ENCODE assay signal across 1 cellular context in the genomic region with DNA sequence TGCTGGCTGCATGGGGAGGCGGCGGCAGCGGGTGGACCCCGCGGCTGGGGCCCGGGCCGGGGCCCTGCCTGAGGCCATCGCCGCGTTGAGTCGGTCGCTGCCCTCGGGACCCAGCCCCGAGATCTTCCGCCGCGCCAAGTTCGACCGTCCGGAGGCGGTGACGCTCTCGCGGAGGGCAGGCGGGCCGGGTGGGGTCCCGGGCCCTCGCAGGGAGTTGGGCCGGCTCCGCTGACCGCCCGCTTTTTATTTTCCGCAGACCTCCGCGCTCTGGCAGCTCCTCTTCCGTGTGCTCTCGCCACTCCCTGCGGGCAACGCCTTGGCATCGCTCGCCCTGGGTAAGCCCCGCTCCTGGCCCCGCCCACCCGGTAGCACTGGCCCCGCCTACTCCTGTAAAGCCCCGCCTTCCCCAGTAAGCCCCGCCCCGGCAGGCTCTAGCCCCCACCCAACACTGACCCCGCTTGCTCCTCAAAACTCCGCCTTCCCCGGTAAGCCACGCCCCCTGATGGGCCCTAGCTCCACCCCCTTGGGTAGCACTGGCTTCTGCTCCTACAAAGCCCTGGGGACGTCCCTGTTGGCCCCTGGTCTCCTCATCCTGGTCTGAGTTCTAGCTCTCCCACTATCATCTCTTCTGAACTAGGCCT.
TF ChIP-seq lines count a peak whose summit lies in the region.

No MANE protein-coding gene starts in this region.

TF ChIP-seq in GM23338, 12 proteins besides CTCF, POLR2A, EP300 and RAD21:
- TF ChIP-seq, protein P1, sequence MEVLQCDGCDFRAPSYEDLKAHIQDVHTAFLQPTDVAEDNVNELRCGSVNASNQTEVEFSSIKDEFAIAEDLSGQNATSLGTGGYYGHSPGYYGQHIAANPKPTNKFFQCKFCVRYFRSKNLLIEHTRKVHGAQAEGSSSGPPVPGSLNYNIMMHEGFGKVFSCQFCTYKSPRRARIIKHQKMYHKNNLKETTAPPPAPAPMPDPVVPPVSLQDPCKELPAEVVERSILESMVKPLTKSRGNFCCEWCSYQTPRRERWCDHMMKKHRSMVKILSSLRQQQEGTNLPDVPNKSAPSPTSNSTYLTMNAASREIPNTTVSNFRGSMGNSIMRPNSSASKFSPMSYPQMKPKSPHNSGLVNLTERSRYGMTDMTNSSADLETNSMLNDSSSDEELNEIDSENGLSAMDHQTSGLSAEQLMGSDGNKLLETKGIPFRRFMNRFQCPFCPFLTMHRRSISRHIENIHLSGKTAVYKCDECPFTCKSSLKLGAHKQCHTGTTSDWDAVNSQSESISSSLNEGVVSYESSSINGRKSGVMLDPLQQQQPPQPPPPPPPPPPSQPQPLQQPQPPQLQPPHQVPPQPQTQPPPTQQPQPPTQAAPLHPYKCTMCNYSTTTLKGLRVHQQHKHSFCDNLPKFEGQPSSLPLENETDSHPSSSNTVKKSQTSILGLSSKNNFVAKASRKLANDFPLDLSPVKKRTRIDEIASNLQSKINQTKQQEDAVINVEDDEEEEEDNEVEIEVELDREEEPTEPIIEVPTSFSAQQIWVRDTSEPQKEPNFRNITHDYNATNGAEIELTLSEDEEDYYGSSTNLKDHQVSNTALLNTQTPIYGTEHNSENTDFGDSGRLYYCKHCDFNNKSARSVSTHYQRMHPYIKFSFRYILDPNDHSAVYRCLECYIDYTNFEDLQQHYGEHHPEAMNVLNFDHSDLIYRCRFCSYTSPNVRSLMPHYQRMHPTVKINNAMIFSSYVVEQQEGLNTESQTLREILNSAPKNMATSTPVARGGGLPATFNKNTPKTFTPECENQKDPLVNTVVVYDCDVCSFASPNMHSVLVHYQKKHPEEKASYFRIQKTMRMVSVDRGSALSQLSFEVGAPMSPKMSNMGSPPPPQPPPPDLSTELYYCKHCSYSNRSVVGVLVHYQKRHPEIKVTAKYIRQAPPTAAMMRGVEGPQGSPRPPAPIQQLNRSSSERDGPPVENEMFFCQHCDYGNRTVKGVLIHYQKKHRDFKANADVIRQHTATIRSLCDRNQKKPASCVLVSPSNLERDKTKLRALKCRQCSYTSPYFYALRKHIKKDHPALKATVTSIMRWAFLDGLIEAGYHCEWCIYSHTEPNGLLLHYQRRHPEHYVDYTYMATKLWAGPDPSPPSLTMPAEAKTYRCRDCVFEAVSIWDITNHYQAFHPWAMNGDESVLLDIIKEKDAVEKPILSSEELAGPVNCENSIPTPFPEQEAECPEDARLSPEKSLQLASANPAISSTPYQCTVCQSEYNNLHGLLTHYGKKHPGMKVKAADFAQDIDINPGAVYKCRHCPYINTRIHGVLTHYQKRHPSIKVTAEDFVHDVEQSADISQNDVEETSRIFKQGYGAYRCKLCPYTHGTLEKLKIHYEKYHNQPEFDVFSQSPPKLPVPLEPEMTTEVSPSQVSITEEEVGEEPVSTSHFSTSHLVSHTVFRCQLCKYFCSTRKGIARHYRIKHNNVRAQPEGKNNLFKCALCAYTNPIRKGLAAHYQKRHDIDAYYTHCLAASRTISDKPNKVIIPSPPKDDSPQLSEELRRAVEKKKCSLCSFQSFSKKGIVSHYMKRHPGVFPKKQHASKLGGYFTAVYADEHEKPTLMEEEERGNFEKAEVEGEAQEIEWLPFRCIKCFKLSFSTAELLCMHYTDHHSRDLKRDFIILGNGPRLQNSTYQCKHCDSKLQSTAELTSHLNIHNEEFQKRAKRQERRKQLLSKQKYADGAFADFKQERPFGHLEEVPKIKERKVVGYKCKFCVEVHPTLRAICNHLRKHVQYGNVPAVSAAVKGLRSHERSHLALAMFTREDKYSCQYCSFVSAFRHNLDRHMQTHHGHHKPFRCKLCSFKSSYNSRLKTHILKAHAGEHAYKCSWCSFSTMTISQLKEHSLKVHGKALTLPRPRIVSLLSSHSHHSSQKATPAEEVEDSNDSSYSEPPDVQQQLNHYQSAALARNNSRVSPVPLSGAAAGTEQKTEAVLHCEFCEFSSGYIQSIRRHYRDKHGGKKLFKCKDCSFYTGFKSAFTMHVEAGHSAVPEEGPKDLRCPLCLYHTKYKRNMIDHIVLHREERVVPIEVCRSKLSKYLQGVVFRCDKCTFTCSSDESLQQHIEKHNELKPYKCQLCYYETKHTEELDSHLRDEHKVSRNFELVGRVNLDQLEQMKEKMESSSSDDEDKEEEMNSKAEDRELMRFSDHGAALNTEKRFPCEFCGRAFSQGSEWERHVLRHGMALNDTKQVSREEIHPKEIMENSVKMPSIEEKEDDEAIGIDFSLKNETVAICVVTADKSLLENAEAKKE (CRISPR knock-in tag; IDR thresholded peaks at IDR 0.05) = no peak
- TF ChIP-seq NANOG (IDR thresholded peaks at IDR 0.05; ENCODE audit: borderline replicate concordance) (no peak), ZNF114 (CRISPR knock-in tag; IDR thresholded peaks at IDR 0.05) (no peak), EZH2phosphoT487 (IDR thresholded peaks at IDR 0.05; ENCODE audit: unreplicated experiment) (no peak), POLR2AphosphoS5 (IDR thresholded peaks at IDR 0.05; ENCODE audit: low read depth) (no peak), EZH2 (IDR thresholded peaks at IDR 0.05; ENCODE audit: low read depth, unreplicated experiment) (no peak), ZNF331 (CRISPR knock-in tag; IDR thresholded peaks at IDR 0.05; ENCODE audit: low read depth) (no peak), REST (IDR thresholded peaks at IDR 0.05; ENCODE audit: unreplicated experiment) (no peak), JUNB (IDR thresholded peaks at IDR 0.05; ENCODE audit: unreplicated experiment) (no peak), STAT1 (IDR thresholded peaks at IDR 0.05; ENCODE audit: unreplicated experiment) (no peak), CREB1 (CRISPR knock-in tag; IDR thresholded peaks at IDR 0.05; ENCODE audit: low read depth) (no peak)
- TF ChIP-seq, protein P2, sequence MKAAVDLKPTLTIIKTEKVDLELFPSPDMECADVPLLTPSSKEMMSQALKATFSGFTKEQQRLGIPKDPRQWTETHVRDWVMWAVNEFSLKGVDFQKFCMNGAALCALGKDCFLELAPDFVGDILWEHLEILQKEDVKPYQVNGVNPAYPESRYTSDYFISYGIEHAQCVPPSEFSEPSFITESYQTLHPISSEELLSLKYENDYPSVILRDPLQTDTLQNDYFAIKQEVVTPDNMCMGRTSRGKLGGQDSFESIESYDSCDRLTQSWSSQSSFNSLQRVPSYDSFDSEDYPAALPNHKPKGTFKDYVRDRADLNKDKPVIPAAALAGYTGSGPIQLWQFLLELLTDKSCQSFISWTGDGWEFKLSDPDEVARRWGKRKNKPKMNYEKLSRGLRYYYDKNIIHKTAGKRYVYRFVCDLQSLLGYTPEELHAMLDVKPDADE (IDR thresholded peaks at IDR 0.05) = no peak
